ENCODE assay signal across 11 cellular contexts in genomic region chr20:44990957-44991356, GRCh38. TPM values are rescaled to one million over a fixed set of nuclear protein-coding genes. Genes with fewer than 3 reads are reported as not detected.
DNase-seq lines count a peak whose midpoint lies in the region; ATAC-seq, FAIRE-seq and TF ChIP-seq lines count a peak whose summit lies in the region.
"Had no signal": no experiment of that assay in that cellular context is flagged by ENCODE, and none has a peak within 500 bp of the region (broad histone marks: within the 10 kb centered on the region; RNA-seq: fewer than 3 reads in every experiment).

No MANE protein-coding gene starts in this region.

- TF ChIP-seq POLR2A in thyroid gland (IDR thresholded peaks at IDR 0.05), result no peak

- ATAC-seq in activated CD8-positive, alpha-beta T cell treated with anti-CD3 and anti-CD28 coated beads, Interleukin-2, amount 10 ng/mL, durations not matched to agents 7 days and 5 days, result peak; percentile 37
- no peak for ATAC-seq in left lung
- ATAC-seq in GM21723 (IDR thresholded peaks at IDR 0.05; ENCODE audit: unreplicated experiment), result no peak
- ATAC-seq in pancreas, result no peak
- no peak for ATAC-seq in HG02884 (IDR thresholded peaks at IDR 0.05; ENCODE audit: unreplicated experiment)

- POLR2A ChIA-PET in activated CD8-positive, alpha-beta T cell treated with anti-CD3 and anti-CD28 coated beads, Interleukin-2, amount 10 ng/mL, durations not matched to agents 7 days and 5 days (lab: Charles Lee), result interaction anchor here (0.8 to 1.9 kb wide), 3 partner anchors 12 to 25 kb away, joined by 3 to 9 read pairs (median 7); no protein-coding TSS in a partner anchor

- peak overlapping the region; percentile 88 for H3K4me3 Mint-ChIP-seq in activated naive CD4-positive, alpha-beta T cell treated with anti-CD3 and anti-CD28 coated beads, Interleukin-2, amount 50 U/mL, for 24 hours
- peak overlapping the region; percentile 76 for H3K4me3 Mint-ChIP-seq in activated CD8-positive, alpha-beta T cell treated with anti-CD3 and anti-CD28 coated beads, Interleukin-2, amount 10 ng/mL, durations not matched to agents 7 days and 5 days

- H3K4me1 ChIP-seq in left lung, result peaks cover 0 to 67% of the 10 kb centered on the region in 2 donors
- peaks cover 12 to 23% of the 10 kb centered on the region in 2 donors for H3K4me1 ChIP-seq in thyroid gland
- peaks cover 0 to 7% (median 0%) of the 10 kb centered on the region in 3 donors for H3K4me1 ChIP-seq in pancreas

- no peak overlapping the region for H3K4me3 ChIP-seq in left lung
- no peak overlapping the region for H3K4me3 ChIP-seq in thyroid gland (replicated peaks in 1 of 3)
- no peak overlapping the region for H3K4me3 ChIP-seq in pancreas
- H3K4me3 ChIP-seq: SJCRH30 had no signal

- no peaks in the 10 kb centered on the region for H3K9me3 Mint-ChIP-seq in activated naive CD4-positive, alpha-beta T cell treated with anti-CD3 and anti-CD28 coated beads, Interleukin-2, amount 50 U/mL, for 24 hours
- H3K9me3 Mint-ChIP-seq in activated CD8-positive, alpha-beta T cell treated with anti-CD3 and anti-CD28 coated beads, Interleukin-2, amount 10 ng/mL, durations not matched to agents 7 days and 5 days (ENCODE audit: insufficient read depth), result no peaks in the 10 kb centered on the region

- DNase-seq in activated naive CD4-positive, alpha-beta T cell treated with Interleukin-2 at 50 U/mL for 16 hours, result no peak
- no peak for DNase-seq in activated CD8-positive, alpha-beta T cell treated with anti-CD3 and anti-CD28 coated beads, Interleukin-2, amount 10 ng/mL, durations not matched to agents 7 days and 5 days
- no peak for DNase-seq in left lung
- no peak for DNase-seq in thyroid gland
- DNase-seq in pancreas, result no peak
- DNase-seq: NCI-H187, SJCRH30 had no signal

- H3K36me3 Mint-ChIP-seq in activated naive CD4-positive, alpha-beta T cell treated with anti-CD3 and anti-CD28 coated beads, Interleukin-2, amount 50 U/mL, for 24 hours, result peaks cover 38% of the 10 kb centered on the region
- peaks cover 66% of the 10 kb centered on the region for H3K36me3 Mint-ChIP-seq in activated CD8-positive, alpha-beta T cell treated with anti-CD3 and anti-CD28 coated beads, Interleukin-2, amount 10 ng/mL, durations not matched to agents 7 days and 5 days (ENCODE audit: low read depth)

- peaks cover 84% of the 10 kb centered on the region for H3K4me1 Mint-ChIP-seq in activated naive CD4-positive, alpha-beta T cell treated with anti-CD3 and anti-CD28 coated beads, Interleukin-2, amount 50 U/mL, for 24 hours
- H3K4me1 Mint-ChIP-seq in activated CD8-positive, alpha-beta T cell treated with anti-CD3 and anti-CD28 coated beads, Interleukin-2, amount 10 ng/mL, durations not matched to agents 7 days and 5 days (ENCODE audit: low read depth), result peaks cover 70% of the 10 kb centered on the region

- FAIRE-seq in pancreas (lab: Jason Lieb, UNC), result no peak
- FAIRE-seq: GM12892 had no signal

- peak overlapping the region; percentile 97 for H3K27ac Mint-ChIP-seq in activated naive CD4-positive, alpha-beta T cell treated with anti-CD3 and anti-CD28 coated beads, Interleukin-2, amount 50 U/mL, for 24 hours
- peak overlapping the region; percentile 89 for H3K27ac Mint-ChIP-seq in activated CD8-positive, alpha-beta T cell treated with anti-CD3 and anti-CD28 coated beads, Interleukin-2, amount 10 ng/mL, durations not matched to agents 7 days and 5 days

- intact Hi-C loops in left lung (cut with DNase I) (no loop called here), thyroid gland (cut with DNase I) (no loop called here), pancreas (cut with DNase I) (no loop called here)

- TF ChIP-seq CTCF in left lung (IDR thresholded peaks at IDR 0.05) (no peak), thyroid gland (IDR thresholded peaks at IDR 0.05) (no peak), pancreas (IDR thresholded peaks at IDR 0.05) (no peak)

- H3K27me3 Mint-ChIP-seq in activated naive CD4-positive, alpha-beta T cell treated with anti-CD3 and anti-CD28 coated beads, Interleukin-2, amount 50 U/mL, for 24 hours, result no peaks in the 10 kb centered on the region
- no peaks in the 10 kb centered on the region for H3K27me3 Mint-ChIP-seq in activated CD8-positive, alpha-beta T cell treated with anti-CD3 and anti-CD28 coated beads, Interleukin-2, amount 10 ng/mL, durations not matched to agents 7 days and 5 days (ENCODE audit: low read depth)

- H3K27ac ChIP-seq in left lung (peak overlapping the region; percentile 15 to 79), thyroid gland (peak overlapping the region in 2 of 3 donors; percentile 8 to 65), pancreas (no peak overlapping the region)
- H3K27ac ChIP-seq: SJCRH30 had no signal

- CTCF ChIA-PET in activated CD8-positive, alpha-beta T cell treated with anti-CD3 and anti-CD28 coated beads, Interleukin-2, amount 10 ng/mL, durations not matched to agents 7 days and 5 days (lab: Charles Lee), result interaction anchor here (0.9 to 1.8 kb wide), 7 partner anchors 12 to 105 kb away, joined by 3 to 8 read pairs (median 4); no protein-coding TSS in a partner anchor

- H3K9me3 ChIP-seq in left lung (no peaks in the 10 kb centered on the region), thyroid gland (no peaks in the 10 kb centered on the region), pancreas (no peaks in the 10 kb centered on the region)
- H3K9me3 ChIP-seq: SJCRH30 had no signal

- no peaks in the 10 kb centered on the region for H3K27me3 ChIP-seq in left lung
- no peaks in the 10 kb centered on the region for H3K27me3 ChIP-seq in thyroid gland
- H3K27me3 ChIP-seq in pancreas, result no peaks in the 10 kb centered on the region
- H3K27me3 ChIP-seq: SJCRH30 had no signal

- peaks cover 0 to 39% of the 10 kb centered on the region in 2 donors for H3K36me3 ChIP-seq in left lung
- H3K36me3 ChIP-seq in thyroid gland, result no peaks in the 10 kb centered on the region
- H3K36me3 ChIP-seq in pancreas, result no peaks in the 10 kb centered on the region

RNA-seq across cellular contexts. Expression of gene STK4, which starts 24.6 kb away (rescaled TPM):
- 100 to 1,000 TPM; 159 to 164 TPM for total RNA-seq in activated CD8-positive, alpha-beta T cell treated with anti-CD3 and anti-CD28 coated beads, Interleukin-2, amount 10 ng/mL, durations not matched to agents 7 days and 5 days
- total RNA-seq in left lung, result 10 to 100 TPM; 33.6 to 63.7 TPM
- total RNA-seq in thyroid gland, result 10 to 100 TPM; 18.8 to 37.2 (median 29.2) TPM
- total RNA-seq in pancreas, result 10 to 100 TPM in 3 of 6 donors, 1 to 10 TPM in 3; 7.1 to 18.9 (median 10.4) TPM
- 1 to 10 TPM; 3.7 to 5.0 TPM for polyA plus RNA-seq in pancreas

RNA-seq across cellular contexts. Expression of gene TOMM34, which starts 30.8 kb away (rescaled TPM):
- 10 to 100 TPM; 20.2 to 20.3 TPM for total RNA-seq in activated CD8-positive, alpha-beta T cell treated with anti-CD3 and anti-CD28 coated beads, Interleukin-2, amount 10 ng/mL, durations not matched to agents 7 days and 5 days
- 10 to 100 TPM; 18.1 to 18.6 TPM for total RNA-seq in left lung
- 10 to 100 TPM; 18.4 to 26.0 (median 23.0) TPM for total RNA-seq in thyroid gland
- total RNA-seq in pancreas, result 10 to 100 TPM in 2 of 6 donors, 1 to 10 TPM in 4; 4.9 to 12.4 (median 7.4) TPM
- 10 to 100 TPM in 1 of 2 donors, 1 to 10 TPM in 1; 7.4 to 18.6 TPM for polyA plus RNA-seq in pancreas

Comparison
In these comparisons a context has a peak if more than half of its experiments do, and no peak if none do; other contexts are left out.
1. H3K27ac ChIP-seq: peak in left lung (2 of 2) and thyroid gland (2 of 3); none in pancreas (0 of 4).